1 cellular context compared by ENCODE assay signal in the genomic region with DNA sequence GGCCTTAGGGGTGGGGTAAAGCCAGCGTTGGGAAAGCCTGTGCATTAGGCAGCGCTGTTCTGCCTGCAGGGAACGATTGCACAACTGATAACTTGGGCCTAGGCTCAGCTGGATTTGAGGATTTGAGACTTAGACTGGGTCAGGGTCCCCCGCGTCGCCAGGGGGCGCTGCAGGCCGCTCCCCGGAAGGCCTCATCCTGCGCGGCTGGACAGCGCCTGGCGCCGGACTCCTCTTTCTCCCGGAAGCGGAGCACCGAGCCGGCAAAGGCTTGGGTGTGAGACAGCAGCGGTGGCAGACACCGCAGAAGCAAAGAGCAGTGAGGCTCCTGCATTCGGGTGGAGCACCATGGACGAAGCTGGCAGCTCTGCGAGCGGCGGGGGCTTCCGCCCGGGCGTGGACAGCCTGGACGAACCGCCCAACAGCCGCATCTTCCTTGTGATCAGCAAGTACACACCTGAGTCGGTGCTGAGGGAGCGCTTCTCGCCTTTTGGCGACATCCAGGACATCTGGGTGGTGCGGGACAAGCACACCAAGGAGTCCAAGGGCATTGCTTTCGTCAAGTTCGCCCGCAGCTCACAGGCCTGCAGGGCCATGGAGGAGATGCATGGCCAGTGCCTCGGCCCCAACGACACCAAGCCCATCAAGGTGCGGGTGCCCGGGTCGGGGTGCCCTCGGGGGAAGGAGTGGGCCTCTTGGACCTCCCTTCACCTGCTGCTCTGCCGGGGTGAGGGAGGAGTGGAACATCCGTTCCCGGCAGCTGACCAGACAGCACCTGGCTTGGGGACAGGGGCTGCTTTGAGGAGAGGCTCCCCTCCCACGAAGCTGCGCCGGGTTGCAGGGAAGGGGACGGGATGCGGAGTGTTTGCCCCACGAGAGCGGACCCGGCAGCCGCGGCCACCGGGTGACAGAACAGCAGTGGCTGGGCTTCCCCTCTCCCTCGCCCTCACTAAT.
TF ChIP-seq lines count a peak whose summit lies in the region.

A gene with protein sequence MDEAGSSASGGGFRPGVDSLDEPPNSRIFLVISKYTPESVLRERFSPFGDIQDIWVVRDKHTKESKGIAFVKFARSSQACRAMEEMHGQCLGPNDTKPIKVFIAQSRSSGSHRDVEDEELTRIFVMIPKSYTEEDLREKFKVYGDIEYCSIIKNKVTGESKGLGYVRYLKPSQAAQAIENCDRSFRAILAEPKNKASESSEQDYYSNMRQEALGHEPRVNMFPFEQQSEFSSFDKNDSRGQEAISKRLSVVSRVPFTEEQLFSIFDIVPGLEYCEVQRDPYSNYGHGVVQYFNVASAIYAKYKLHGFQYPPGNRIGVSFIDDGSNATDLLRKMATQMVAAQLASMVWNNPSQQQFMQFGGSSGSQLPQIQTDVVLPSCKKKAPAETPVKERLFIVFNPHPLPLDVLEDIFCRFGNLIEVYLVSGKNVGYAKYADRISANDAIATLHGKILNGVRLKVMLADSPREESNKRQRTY (plus strand): TSS at position 236 of the 951 bp plus-strand sequence. CDS start 110 bp downstream, at position 346.

TF ChIP-seq in HepG2, 621 proteins besides CTCF, POLR2A, EP300 and RAD21 (continued from another document and continues in another):
- TF ChIP-seq, protein P1, sequence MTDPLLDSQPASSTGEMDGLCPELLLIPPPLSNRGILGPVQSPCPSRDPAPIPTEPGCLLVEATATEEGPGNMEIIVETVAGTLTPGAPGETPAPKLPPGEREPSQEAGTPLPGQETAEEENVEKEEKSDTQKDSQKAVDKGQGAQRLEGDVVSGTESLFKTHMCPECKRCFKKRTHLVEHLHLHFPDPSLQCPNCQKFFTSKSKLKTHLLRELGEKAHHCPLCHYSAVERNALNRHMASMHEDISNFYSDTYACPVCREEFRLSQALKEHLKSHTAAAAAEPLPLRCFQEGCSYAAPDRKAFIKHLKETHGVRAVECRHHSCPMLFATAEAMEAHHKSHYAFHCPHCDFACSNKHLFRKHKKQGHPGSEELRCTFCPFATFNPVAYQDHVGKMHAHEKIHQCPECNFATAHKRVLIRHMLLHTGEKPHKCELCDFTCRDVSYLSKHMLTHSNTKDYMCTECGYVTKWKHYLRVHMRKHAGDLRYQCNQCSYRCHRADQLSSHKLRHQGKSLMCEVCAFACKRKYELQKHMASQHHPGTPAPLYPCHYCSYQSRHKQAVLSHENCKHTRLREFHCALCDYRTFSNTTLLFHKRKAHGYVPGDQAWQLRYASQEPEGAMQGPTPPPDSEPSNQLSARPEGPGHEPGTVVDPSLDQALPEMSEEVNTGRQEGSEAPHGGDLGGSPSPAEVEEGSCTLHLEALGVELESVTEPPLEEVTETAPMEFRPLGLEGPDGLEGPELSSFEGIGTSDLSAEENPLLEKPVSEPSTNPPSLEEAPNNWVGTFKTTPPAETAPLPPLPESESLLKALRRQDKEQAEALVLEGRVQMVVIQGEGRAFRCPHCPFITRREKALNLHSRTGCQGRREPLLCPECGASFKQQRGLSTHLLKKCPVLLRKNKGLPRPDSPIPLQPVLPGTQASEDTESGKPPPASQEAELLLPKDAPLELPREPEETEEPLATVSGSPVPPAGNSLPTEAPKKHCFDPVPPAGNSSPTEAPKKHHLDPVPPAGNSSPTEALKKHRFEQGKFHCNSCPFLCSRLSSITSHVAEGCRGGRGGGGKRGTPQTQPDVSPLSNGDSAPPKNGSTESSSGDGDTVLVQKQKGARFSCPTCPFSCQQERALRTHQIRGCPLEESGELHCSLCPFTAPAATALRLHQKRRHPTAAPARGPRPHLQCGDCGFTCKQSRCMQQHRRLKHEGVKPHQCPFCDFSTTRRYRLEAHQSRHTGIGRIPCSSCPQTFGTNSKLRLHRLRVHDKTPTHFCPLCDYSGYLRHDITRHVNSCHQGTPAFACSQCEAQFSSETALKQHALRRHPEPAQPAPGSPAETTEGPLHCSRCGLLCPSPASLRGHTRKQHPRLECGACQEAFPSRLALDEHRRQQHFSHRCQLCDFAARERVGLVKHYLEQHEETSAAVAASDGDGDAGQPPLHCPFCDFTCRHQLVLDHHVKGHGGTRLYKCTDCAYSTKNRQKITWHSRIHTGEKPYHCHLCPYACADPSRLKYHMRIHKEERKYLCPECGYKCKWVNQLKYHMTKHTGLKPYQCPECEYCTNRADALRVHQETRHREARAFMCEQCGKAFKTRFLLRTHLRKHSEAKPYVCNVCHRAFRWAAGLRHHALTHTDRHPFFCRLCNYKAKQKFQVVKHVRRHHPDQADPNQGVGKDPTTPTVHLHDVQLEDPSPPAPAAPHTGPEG (CRISPR knock-in tag; IDR thresholded peaks at IDR 0.05): 0 out of 2 replicates have a peak, but pooled peaks have one; percentile 45
- no peak for TF ChIP-seq PRPF4 (IDR thresholded peaks at IDR 0.05; ENCODE audit: low read depth, low read length, poor library complexity, severe bottlenecking)
- peak; percentile 96; the same call in 1 of the 2 replicates for TF ChIP-seq TSC22D2 (CRISPR knock-in tag; IDR thresholded peaks at IDR 0.05; ENCODE audit: borderline replicate concordance)
- peak; percentile 82 for TF ChIP-seq MED1 (CRISPR knock-in tag; IDR thresholded peaks at IDR 0.05)
- TF ChIP-seq YEATS2 (CRISPR knock-in tag; IDR thresholded peaks at IDR 0.05; ENCODE audit: borderline replicate concordance): peak; percentile 99
- TF ChIP-seq, protein P2, sequence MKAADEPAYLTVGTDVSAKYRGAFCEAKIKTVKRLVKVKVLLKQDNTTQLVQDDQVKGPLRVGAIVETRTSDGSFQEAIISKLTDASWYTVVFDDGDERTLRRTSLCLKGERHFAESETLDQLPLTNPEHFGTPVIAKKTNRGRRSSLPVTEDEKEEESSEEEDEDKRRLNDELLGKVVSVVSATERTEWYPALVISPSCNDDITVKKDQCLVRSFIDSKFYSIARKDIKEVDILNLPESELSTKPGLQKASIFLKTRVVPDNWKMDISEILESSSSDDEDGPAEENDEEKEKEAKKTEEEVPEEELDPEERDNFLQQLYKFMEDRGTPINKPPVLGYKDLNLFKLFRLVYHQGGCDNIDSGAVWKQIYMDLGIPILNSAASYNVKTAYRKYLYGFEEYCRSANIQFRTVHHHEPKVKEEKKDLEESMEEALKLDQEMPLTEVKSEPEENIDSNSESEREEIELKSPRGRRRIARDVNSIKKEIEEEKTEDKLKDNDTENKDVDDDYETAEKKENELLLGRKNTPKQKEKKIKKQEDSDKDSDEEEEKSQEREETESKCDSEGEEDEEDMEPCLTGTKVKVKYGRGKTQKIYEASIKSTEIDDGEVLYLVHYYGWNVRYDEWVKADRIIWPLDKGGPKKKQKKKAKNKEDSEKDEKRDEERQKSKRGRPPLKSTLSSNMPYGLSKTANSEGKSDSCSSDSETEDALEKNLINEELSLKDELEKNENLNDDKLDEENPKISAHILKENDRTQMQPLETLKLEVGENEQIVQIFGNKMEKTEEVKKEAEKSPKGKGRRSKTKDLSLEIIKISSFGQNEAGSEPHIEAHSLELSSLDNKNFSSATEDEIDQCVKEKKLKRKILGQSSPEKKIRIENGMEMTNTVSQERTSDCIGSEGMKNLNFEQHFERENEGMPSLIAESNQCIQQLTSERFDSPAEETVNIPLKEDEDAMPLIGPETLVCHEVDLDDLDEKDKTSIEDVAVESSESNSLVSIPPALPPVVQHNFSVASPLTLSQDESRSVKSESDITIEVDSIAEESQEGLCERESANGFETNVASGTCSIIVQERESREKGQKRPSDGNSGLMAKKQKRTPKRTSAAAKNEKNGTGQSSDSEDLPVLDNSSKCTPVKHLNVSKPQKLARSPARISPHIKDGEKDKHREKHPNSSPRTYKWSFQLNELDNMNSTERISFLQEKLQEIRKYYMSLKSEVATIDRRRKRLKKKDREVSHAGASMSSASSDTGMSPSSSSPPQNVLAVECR (CRISPR knock-in tag; IDR thresholded peaks at IDR 0.05; ENCODE audit: borderline replicate concordance): peak; percentile 99
- TF ChIP-seq, protein P3, sequence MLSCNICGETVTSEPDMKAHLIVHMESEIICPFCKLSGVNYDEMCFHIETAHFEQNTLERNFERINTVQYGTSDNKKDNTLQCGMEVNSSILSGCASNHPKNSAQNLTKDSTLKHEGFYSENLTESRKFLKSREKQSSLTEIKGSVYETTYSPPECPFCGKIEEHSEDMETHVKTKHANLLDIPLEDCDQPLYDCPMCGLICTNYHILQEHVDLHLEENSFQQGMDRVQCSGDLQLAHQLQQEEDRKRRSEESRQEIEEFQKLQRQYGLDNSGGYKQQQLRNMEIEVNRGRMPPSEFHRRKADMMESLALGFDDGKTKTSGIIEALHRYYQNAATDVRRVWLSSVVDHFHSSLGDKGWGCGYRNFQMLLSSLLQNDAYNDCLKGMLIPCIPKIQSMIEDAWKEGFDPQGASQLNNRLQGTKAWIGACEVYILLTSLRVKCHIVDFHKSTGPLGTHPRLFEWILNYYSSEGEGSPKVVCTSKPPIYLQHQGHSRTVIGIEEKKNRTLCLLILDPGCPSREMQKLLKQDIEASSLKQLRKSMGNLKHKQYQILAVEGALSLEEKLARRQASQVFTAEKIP (CRISPR knock-in tag; IDR thresholded peaks at IDR 0.05; ENCODE audit: borderline replicate concordance): no peak
- TF ChIP-seq, protein P4, sequence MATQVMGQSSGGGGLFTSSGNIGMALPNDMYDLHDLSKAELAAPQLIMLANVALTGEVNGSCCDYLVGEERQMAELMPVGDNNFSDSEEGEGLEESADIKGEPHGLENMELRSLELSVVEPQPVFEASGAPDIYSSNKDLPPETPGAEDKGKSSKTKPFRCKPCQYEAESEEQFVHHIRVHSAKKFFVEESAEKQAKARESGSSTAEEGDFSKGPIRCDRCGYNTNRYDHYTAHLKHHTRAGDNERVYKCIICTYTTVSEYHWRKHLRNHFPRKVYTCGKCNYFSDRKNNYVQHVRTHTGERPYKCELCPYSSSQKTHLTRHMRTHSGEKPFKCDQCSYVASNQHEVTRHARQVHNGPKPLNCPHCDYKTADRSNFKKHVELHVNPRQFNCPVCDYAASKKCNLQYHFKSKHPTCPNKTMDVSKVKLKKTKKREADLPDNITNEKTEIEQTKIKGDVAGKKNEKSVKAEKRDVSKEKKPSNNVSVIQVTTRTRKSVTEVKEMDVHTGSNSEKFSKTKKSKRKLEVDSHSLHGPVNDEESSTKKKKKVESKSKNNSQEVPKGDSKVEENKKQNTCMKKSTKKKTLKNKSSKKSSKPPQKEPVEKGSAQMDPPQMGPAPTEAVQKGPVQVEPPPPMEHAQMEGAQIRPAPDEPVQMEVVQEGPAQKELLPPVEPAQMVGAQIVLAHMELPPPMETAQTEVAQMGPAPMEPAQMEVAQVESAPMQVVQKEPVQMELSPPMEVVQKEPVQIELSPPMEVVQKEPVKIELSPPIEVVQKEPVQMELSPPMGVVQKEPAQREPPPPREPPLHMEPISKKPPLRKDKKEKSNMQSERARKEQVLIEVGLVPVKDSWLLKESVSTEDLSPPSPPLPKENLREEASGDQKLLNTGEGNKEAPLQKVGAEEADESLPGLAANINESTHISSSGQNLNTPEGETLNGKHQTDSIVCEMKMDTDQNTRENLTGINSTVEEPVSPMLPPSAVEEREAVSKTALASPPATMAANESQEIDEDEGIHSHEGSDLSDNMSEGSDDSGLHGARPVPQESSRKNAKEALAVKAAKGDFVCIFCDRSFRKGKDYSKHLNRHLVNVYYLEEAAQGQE (IDR thresholded peaks at IDR 0.05; ENCODE audit: borderline replicate concordance in 1 of 2, low read depth in 1 of 2, low read length in 2 of 2): peak; percentile 60 to 92
- 0 out of 2 replicates have a peak, but pooled peaks have one; percentile 28 for TF ChIP-seq MBNL3 (CRISPR knock-in tag; conservative IDR thresholded peaks at IDR 0.05)
- TF ChIP-seq HIVEP1 (CRISPR knock-in tag; IDR thresholded peaks at IDR 0.05): peak; percentile 95
- TF ChIP-seq, protein P5, sequence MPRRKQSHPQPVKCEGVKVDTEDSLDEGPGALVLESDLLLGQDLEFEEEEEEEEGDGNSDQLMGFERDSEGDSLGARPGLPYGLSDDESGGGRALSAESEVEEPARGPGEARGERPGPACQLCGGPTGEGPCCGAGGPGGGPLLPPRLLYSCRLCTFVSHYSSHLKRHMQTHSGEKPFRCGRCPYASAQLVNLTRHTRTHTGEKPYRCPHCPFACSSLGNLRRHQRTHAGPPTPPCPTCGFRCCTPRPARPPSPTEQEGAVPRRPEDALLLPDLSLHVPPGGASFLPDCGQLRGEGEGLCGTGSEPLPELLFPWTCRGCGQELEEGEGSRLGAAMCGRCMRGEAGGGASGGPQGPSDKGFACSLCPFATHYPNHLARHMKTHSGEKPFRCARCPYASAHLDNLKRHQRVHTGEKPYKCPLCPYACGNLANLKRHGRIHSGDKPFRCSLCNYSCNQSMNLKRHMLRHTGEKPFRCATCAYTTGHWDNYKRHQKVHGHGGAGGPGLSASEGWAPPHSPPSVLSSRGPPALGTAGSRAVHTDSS (CRISPR knock-in tag; conservative IDR thresholded peaks at IDR 0.05): 0 out of 2 replicates have a peak, but pooled peaks have one; percentile 31
- TF ChIP-seq, protein P6, sequence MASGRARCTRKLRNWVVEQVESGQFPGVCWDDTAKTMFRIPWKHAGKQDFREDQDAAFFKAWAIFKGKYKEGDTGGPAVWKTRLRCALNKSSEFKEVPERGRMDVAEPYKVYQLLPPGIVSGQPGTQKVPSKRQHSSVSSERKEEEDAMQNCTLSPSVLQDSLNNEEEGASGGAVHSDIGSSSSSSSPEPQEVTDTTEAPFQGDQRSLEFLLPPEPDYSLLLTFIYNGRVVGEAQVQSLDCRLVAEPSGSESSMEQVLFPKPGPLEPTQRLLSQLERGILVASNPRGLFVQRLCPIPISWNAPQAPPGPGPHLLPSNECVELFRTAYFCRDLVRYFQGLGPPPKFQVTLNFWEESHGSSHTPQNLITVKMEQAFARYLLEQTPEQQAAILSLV (CRISPR knock-in tag; IDR thresholded peaks at IDR 0.05; ENCODE audit: borderline replicate concordance): peak; percentile 70
- TF ChIP-seq ZMYM3 (CRISPR knock-in tag; IDR thresholded peaks at IDR 0.05): peak; percentile 74; the same call in 1 of the 2 replicates
- TF ChIP-seq ZNF143 (CRISPR knock-in tag; IDR thresholded peaks at IDR 0.05): peak; percentile 43; the same call in 1 of the 2 replicates
